Comparison of ENCODE assay signal across 9 cellular contexts in the genomic region with DNA sequence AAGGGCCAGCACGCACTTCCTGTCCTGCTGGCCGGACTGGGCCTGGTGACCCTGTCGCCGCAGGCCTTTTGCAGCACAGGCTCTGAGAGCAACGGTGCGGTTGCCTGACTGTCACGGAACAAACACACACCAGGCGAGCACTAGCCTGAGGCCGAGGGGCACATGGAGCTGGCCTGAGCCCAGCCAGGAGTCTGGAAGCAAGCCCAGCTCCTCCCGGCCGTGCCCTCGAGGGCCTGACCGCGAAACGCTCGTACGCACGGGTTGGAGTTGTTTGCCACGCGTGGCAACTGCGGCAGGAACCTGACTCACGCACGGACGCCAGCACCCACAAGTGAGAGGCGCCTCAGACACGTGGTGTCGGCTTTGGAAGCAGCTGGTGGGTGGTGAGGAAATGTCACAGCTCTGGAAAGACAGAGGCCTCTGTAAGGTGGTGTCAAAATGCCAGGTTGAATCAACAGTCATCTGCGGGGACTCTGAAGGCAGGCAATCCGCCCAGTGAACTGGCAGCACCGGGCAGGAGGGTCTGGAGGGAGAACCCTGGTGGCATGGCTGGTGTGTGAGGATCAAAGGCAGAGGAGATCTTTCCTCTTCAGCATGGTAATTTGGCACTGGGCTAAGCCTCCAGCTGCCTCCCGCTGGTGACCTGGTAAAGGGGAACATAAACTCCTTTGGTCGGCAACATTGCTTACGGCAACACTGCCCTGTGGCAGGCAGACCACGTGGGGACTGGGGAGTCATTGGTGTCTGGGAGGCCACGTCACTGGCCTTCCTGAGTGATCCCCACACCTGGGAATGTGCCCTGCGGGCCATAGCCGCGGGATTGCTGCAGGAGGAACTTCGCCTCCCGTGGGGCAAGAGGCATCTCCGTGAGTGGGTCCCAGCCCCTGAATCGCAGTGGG. TPM values are rescaled to one million over a fixed set of nuclear protein-coding genes. Genes with fewer than 3 reads are reported as not detected.
DNase-seq lines count a peak whose midpoint lies in the region; ATAC-seq lines count a peak whose summit lies in the region.
"Had no signal": no experiment of that assay in that cellular context is flagged by ENCODE, and none has a peak within 500 bp of the region (broad histone marks: within the 10 kb centered on the region; RNA-seq: fewer than 3 reads in every experiment).

No MANE protein-coding gene starts in this region.

- no peak for ATAC-seq in HG02981 (IDR thresholded peaks at IDR 0.05; ENCODE audit: unreplicated experiment)
- no peak for ATAC-seq in GM21515 (IDR thresholded peaks at IDR 0.05; ENCODE audit: unreplicated experiment)

- H3K36me3 ChIP-seq in H7 (replicated peaks; ENCODE audit: control insufficient read depth, insufficient read depth, low read length) = no peaks in the 10 kb centered on the region

- in situ Hi-C loops in SK-MEL-5 (cut with HindIII; ENCODE audit: low pct_unique_long_range_greater_than_20kb, low sequenced_read_pairs) = no loop called here

- H3K4me3 ChIP-seq in H7 (ENCODE audit: insufficient read depth, low read depth, low read length) = no peak overlapping the region

- DNase-seq in H7 (peak; percentile 61), SK-MEL-5 (ENCODE audit: low read depth, low spot score) (peak; percentile 81), NCI-H748 treated with DMSO at 0.1 percent for 48 hours (lab: John Stamatoyannopoulos, UW) (no peak), medulla oblongata (ENCODE audit: extremely low spot score) (no peak)
- peak; percentile 46 for DNase-seq in effector CD4-positive, alpha-beta T cell
- DNase-seq in stimulated activated CD4-positive, alpha-beta T cell treated with anti-CD3 and anti-CD28 coated beads, TNF-alpha, amount 100 ng/mL, for 1 hour (ENCODE audit: low read depth in 3 of 3, low spot score in 1 of 3) = peak in 2 of 3 donors; percentile 25

- H3K27me3 ChIP-seq in H7 (ENCODE audit: control insufficient read depth, insufficient read depth, low read length) = no peaks in the 10 kb centered on the region; the same call in 1 of the 2 replicates

RNA-seq across cellular contexts. Expression of a gene that starts 15.3 kb away (rescaled TPM):
- 0.04 TPM in 1 of 2 replicates, not detected in the other for total RNA-seq in H7 (2014; rRNA removed; shearing (Covaris generic))
- total RNA-seq in SK-MEL-5 (2014; rRNA removed; shearing (Covaris generic)) = not detected in 2 replicates
- polyA plus RNA-seq in SK-MEL-5 (2015; cell fraction: cytosol; rRNA removed) = not detected in 2 replicates
- polyA plus RNA-seq in SK-MEL-5 (2015; cell fraction: nucleus; rRNA removed) = not detected in 2 replicates
- total RNA-seq: bronchial epithelial cell had no signal

RNA-seq across cellular contexts. Expression of a gene that starts 30.2 kb away (rescaled TPM):
- not detected in 2 replicates for total RNA-seq in H7 (2014; rRNA removed; shearing (Covaris generic))
- total RNA-seq in SK-MEL-5 (2014; rRNA removed; shearing (Covaris generic)) = not detected in 2 replicates
- polyA plus RNA-seq in SK-MEL-5 (2015; cell fraction: cytosol; rRNA removed) = not detected in 2 replicates
- not detected in 2 replicates for polyA plus RNA-seq in SK-MEL-5 (2015; cell fraction: nucleus; rRNA removed)
- total RNA-seq: bronchial epithelial cell had no signal

RNA-seq across cellular contexts. Expression of a gene that starts 57.3 kb away (rescaled TPM):
- 0.14 TPM in 1 of 2 replicates, not detected in the other for total RNA-seq in H7 (2014; rRNA removed; shearing (Covaris generic))
- total RNA-seq in SK-MEL-5 (2014; rRNA removed; shearing (Covaris generic)) = not detected in 2 replicates
- not detected in 2 replicates for polyA plus RNA-seq in SK-MEL-5 (2015; cell fraction: cytosol; rRNA removed)
- not detected in 2 replicates for polyA plus RNA-seq in SK-MEL-5 (2015; cell fraction: nucleus; rRNA removed)
- total RNA-seq: bronchial epithelial cell had no signal

Comparison
In these comparisons a context has a peak if more than half of its experiments do, and no peak if none do; other contexts are left out.
1. DNase-seq: peak in H7 (single experiment), SK-MEL-5 (single experiment), effector CD4-positive, alpha-beta T cell (single experiment) and stimulated activated CD4-positive, alpha-beta T cell treated with anti-CD3 and anti-CD28 coated beads, TNF-alpha, amount 100 ng/mL, for 1 hour (2 of 3); none in NCI-H748 treated with DMSO at 0.1 percent for 48 hours (single experiment) and medulla oblongata (single experiment).